Comparison of ENCODE assay signal across 8 cellular contexts in the genomic region with DNA sequence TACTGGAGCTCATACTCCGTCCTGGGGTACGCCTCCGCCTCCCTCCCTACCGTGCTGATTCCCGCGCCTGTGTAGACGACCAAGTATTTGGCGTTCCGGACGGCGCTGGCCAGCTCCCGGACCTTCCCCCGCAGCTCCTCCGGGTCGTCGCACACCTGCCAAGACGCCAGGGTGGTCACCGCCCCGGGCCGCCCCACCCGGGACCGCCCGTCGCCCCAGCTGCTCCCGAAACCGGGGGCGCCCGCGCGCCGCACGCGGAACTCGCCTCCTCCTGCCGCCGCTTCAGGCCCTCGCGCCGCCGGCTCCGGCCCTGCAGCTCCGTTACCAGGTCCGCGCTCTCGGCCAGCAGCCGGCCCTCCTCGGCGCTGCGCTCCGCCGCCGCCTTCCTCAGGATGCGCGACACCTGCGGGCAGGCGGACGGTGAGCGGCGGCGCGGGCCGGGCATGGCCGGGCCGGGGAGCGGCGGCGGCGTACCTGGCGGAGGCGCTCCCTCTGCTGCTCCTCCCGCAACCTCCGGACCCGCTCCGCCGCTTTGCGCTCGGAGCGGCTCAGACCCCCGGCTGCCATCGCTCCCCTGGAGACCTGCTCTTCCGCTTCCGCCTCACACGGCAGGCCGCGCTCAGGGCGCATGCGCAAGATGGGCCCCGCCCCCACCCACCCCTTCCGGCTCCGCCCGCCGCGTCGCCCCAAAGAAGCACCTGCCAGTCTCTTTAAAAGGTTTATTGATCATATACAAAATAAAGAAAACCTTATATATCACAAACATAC. TPM values are rescaled to one million over a fixed set of nuclear protein-coding genes. Genes with fewer than 3 reads are reported as not detected.
DNase-seq lines count a peak whose midpoint lies in the region; ATAC-seq and TF ChIP-seq lines count a peak whose summit lies in the region.

A gene with protein sequence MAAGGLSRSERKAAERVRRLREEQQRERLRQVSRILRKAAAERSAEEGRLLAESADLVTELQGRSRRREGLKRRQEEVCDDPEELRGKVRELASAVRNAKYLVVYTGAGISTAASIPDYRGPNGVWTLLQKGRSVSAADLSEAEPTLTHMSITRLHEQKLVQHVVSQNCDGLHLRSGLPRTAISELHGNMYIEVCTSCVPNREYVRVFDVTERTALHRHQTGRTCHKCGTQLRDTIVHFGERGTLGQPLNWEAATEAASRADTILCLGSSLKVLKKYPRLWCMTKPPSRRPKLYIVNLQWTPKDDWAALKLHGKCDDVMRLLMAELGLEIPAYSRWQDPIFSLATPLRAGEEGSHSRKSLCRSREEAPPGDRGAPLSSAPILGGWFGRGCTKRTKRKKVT (minus strand): TSS at position 612 of the 768 bp plus-strand sequence. CDS start 45 bp downstream, at position 567.

- no peak within 1 kb of the TSS for H3K27ac ChIP-seq in SJCRH30
- no peak within 1 kb of the TSS for H3K27ac ChIP-seq in subcutaneous abdominal adipose tissue (ENCODE audit: low read depth, low read length)

- no peak within 1 kb of the TSS for H2AFZ ChIP-seq in Loucy (ENCODE audit: low read length)
- no peak within 1 kb of the TSS for H2AFZ ChIP-seq in neuron (ENCODE audit: low read depth, low read length)

- peak; percentile 29 for DNase-seq in DMS 273 treated with DMSO at 0.1 percent for 48 hours (lab: John Stamatoyannopoulos, UW)
- DNase-seq in SJCRH30: peak; percentile 85 to 95
- peak; percentile 79 for DNase-seq in activated gamma-delta T cell treated with Interleukin-2 at 50 U/mL for 16 hours
- peak in 1 of 2 donors; percentile 86 for DNase-seq in foreskin fibroblast

- peaks cover 27% of the 10 kb centered on the region; the same call in 1 of the 2 replicates for H3K36me3 ChIP-seq in Loucy (ENCODE audit: insufficient read depth, low read length)
- H3K36me3 ChIP-seq in SJCRH30: no peaks in the 10 kb centered on the region; the same call in 1 of the 2 replicates
- H3K36me3 ChIP-seq in neuron (ENCODE audit: insufficient read depth, low read length): peaks cover 44% of the 10 kb centered on the region
- H3K36me3 ChIP-seq in subcutaneous abdominal adipose tissue (ENCODE audit: control insufficient read depth in 5 of 5, insufficient read depth in 5 of 5, low read length in 5 of 5): peaks cover 0 to 67% (median 51%) of the 10 kb centered on the region in 5 donors

- peak within 1 kb of the TSS; percentile 79 for H3K4me3 ChIP-seq in Loucy (ENCODE audit: low read length, poor library complexity, severe bottlenecking)
- H3K4me3 ChIP-seq in SJCRH30: peak within 1 kb of the TSS; percentile 90
- H3K4me3 ChIP-seq in foreskin fibroblast (ENCODE audit: low read depth in 1 of 2, low read length in 2 of 2): peak within 1 kb of the TSS; percentile 65 to 70
- peak within 1 kb of the TSS; percentile 66 for H3K4me3 ChIP-seq in neuron (ENCODE audit: low read length)
- peak within 1 kb of the TSS; percentile 68 to 79 (median 73) for H3K4me3 ChIP-seq in subcutaneous abdominal adipose tissue (ENCODE audit: low read depth in 1 of 5, low read length in 5 of 5)

- H3K79me2 ChIP-seq in Loucy (ENCODE audit: insufficient read depth, low read length): peaks cover 38% of the 10 kb centered on the region

- peaks cover 9% of the 10 kb centered on the region for H3K4me1 ChIP-seq in Loucy (ENCODE audit: insufficient read depth, low read length, poor library complexity, severe bottlenecking)
- H3K4me1 ChIP-seq in SJCRH30: no peaks in the 10 kb centered on the region
- H3K4me1 ChIP-seq in neuron (ENCODE audit: insufficient read depth, low read length): peaks cover 13% of the 10 kb centered on the region
- H3K4me1 ChIP-seq in subcutaneous abdominal adipose tissue (ENCODE audit: control insufficient read depth in 5 of 5, insufficient read depth in 5 of 5, low read length in 5 of 5): peaks cover 5 to 58% (median 49%) of the 10 kb centered on the region in 5 donors

- H3K9me3 ChIP-seq in Loucy (ENCODE audit: insufficient read depth, low read depth, low read length) (no peaks in the 10 kb centered on the region), SJCRH30 (replicated peaks) (no peaks in the 10 kb centered on the region), neuron (ENCODE audit: low read length) (no peaks in the 10 kb centered on the region), subcutaneous abdominal adipose tissue (ENCODE audit: control insufficient read depth in 5 of 5, low read length in 5 of 5) (no peaks in the 10 kb centered on the region)

- ATAC-seq in GM21825 (IDR thresholded peaks at IDR 0.05; ENCODE audit: unreplicated experiment): peak; percentile 51

- H3K9ac ChIP-seq in Loucy (ENCODE audit: low read depth, low read length, poor library complexity, severe bottlenecking) (peak within 1 kb of the TSS; percentile 73), subcutaneous abdominal adipose tissue (ENCODE audit: low read length in 5 of 5) (peak within 1 kb of the TSS in 4 of 5 donors; percentile 4 to 81 (median 70))

- H3K27me3 ChIP-seq in Loucy (ENCODE audit: insufficient read depth, low read length, poor library complexity, severe bottlenecking) (no peaks in the 10 kb centered on the region), SJCRH30 (no peaks in the 10 kb centered on the region), neuron (ENCODE audit: insufficient read depth, low read length) (no peaks in the 10 kb centered on the region), subcutaneous abdominal adipose tissue (ENCODE audit: control insufficient read depth in 5 of 5, insufficient read depth in 4 of 5, low read length in 5 of 5) (no peaks in the 10 kb centered on the region)

- H4K20me1 ChIP-seq in Loucy (ENCODE audit: insufficient read depth, low read length, poor library complexity, severe bottlenecking): peaks cover 20% of the 10 kb centered on the region

- TF ChIP-seq CTCF in Loucy (conservative IDR thresholded peaks at IDR 0.05; ENCODE audit: low read length) (no peak), foreskin fibroblast (IDR thresholded peaks at IDR 0.05; ENCODE audit: low read depth, low read length) (no peak)

- H3F3A ChIP-seq in Loucy (ENCODE audit: low read depth): no peaks in the 10 kb centered on the region

- H3K9me2 ChIP-seq in Loucy (replicated peaks; ENCODE audit: low read depth, low read length): no peaks in the 10 kb centered on the region

- H3K4me2 ChIP-seq in Loucy (ENCODE audit: low read depth, low read length, poor library complexity, severe bottlenecking): peak within 1 kb of the TSS; percentile 87

RNA-seq across cellular contexts. Expression of the gene that starts here (rescaled TPM):
- total RNA-seq in SJCRH30 (2014; rRNA removed; shearing (Covaris generic)): 20.1 and 23.5 TPM in 2 replicates
